In the genomic region with DNA sequence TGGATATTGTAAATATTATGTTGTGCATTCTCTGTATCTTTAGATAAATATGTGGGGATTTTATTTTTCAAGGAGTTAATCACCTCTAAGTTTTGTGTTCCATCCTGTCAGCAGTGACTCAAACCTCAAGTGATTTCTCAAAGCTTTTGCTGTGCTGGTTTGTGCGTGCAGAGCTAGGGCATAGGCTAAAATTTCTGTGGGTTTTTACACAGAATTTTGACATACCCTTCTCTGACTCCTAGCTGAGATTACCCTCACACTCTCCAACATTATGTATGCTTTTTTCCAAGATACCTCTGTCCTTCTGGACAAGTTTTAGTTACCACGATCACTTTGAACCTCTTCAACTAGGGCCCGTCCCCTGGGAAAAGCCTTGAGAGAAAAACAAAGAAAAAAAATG, we compare ENCODE assay signal across 20 cellular contexts.
DNase-seq lines count a peak whose midpoint lies in the region; TF ChIP-seq lines count a peak whose summit lies in the region.
"Had no signal": no experiment of that assay in that cellular context is flagged by ENCODE, and none has a peak within 500 bp of the region (broad histone marks: within the 10 kb centered on the region; RNA-seq: fewer than 3 reads in every experiment).

No MANE protein-coding gene starts in this region.

- H2BK12ac ChIP-seq in neuronal stem cell (ENCODE audit: low read length), result no peak overlapping the region

- H3K4me2 ChIP-seq in neuronal stem cell (ENCODE audit: insufficient read depth, low read length, poor library complexity, severe bottlenecking), result no peak overlapping the region
- H3K4me2 ChIP-seq in SK-N-SH, result no peak overlapping the region
- H3K4me2 ChIP-seq: KMS-11 had no signal

- no peak overlapping the region for H3K23ac ChIP-seq in neuronal stem cell (ENCODE audit: low read depth, low read length, poor library complexity)

- no peaks in the 10 kb centered on the region for H3F3A ChIP-seq in SK-N-SH (replicated peaks; ENCODE audit: insufficient read depth)

- peak; percentile 21 for DNase-seq in ELR (ENCODE audit: low read depth)
- DNase-seq in NCI-H69 (lab: John Stamatoyannopoulos, UW), result peak; percentile 10
- peak; percentile 81 for DNase-seq in choroid plexus epithelial cell (ENCODE audit: low read depth)
- no peak for DNase-seq in neuronal stem cell (ENCODE audit: low spot score)
- no peak for DNase-seq in hypothalamus (lab: John Stamatoyannopoulos, UW)
- no peak for DNase-seq in NCI-H226
- no peak for DNase-seq in SK-N-SH
- no peak for DNase-seq in SKM-1 treated with dmso at 0.1 percent for 144 hours (lab: John Stamatoyannopoulos, UW; ENCODE audit: unreplicated experiment)
- DNase-seq: activated CD4-positive, alpha-beta T cell treated with anti-CD3 and anti-CD28 coated beads for 36 hours; activated naive CD8-positive, alpha-beta T cell treated with anti-CD3 and anti-CD28 coated beads for 36 hours; naive thymus-derived CD4-positive, alpha-beta T cell; NCI-H1092; NCI-H2029 treated with DMSO at 0.1 percent for 48 hours; NCI-H524 treated with DMSO at 0.1 percent for 48 hours; posterior cingulate gyrus; sigmoid colon; stimulated activated CD4-positive, alpha-beta T cell treated with anti-CD3 and anti-CD28 coated beads, Interleukin-1b, Interleukin-23, amount 100 ng/mL, for 48 hours; stimulated activated naive CD4-positive, alpha-beta T cell; thyroid gland had no signal

- no CpG with 5 or more reads among the region's 3 CpGs for WGBS in neuronal stem cell (ENCODE audit: extremely low coverage in 2 of 2, insufficient read length in 2 of 2, insufficient replicate concordance in 1 of 2), 2 donors
- 83% methylated on average over 3 of the region's 3 CpGs for WGBS in SK-N-SH (ENCODE audit: low lambda C conversion rate)

- H3K9me2 ChIP-seq in SK-N-SH, result no peaks in the 10 kb centered on the region

- H3K4me1 ChIP-seq in neuronal stem cell (ENCODE audit: control insufficient read depth in 2 of 2, insufficient read depth in 1 of 2, low read depth in 1 of 2, low read length in 2 of 2) (no peaks in the 10 kb centered on the region), SK-N-SH (ENCODE audit: control insufficient read depth in 1 of 2, insufficient read depth in 2 of 2, low read depth in 1 of 2, low read length in 1 of 2) (no peaks in the 10 kb centered on the region; a peak in 1 of 4 replicates)
- H3K4me1 ChIP-seq: sigmoid colon, thyroid gland had no signal

- no peak overlapping the region for H4K8ac ChIP-seq in neuronal stem cell (ENCODE audit: low read depth, low read length)

- CTCF ChIA-PET in SK-N-SH (lab: Yijun Ruan, JAX), result interaction anchor here (0.8 to 1.1 kb wide), 2 partner anchors 195 to 737 kb away, joined by 3 read pairs; no protein-coding TSS in a partner anchor

- TF ChIP-seq RAD21 in SK-N-SH (IDR thresholded peaks at IDR 0.05; ENCODE audit: low read length), result no peak

- H3K79me2 ChIP-seq in SK-N-SH (ENCODE audit: insufficient read depth), result no peaks in the 10 kb centered on the region

- H4K20me1 ChIP-seq in SK-N-SH (ENCODE audit: insufficient read depth), result no peaks in the 10 kb centered on the region

- no peak overlapping the region for H2BK15ac ChIP-seq in neuronal stem cell (ENCODE audit: low read length)

- no peak overlapping the region for H3K27ac ChIP-seq in neuronal stem cell (replicated peaks; ENCODE audit: low read length)
- H3K27ac ChIP-seq in SK-N-SH (ENCODE audit: low read depth in 2 of 2, low read length in 1 of 2), result no peak overlapping the region
- H3K27ac ChIP-seq: KMS-11, sigmoid colon, thyroid gland had no signal

- TF ChIP-seq EP300 in SK-N-SH (IDR thresholded peaks at IDR 0.05; ENCODE audit: borderline replicate concordance in 1 of 2, low read depth in 1 of 2, low read length in 1 of 2), result no peak

- H3K9me3 ChIP-seq in neuronal stem cell (replicated peaks in 1 of 2; ENCODE audit: control insufficient read depth in 2 of 2, insufficient read depth in 1 of 2, low read depth in 1 of 2, low read length in 2 of 2) (no peaks in the 10 kb centered on the region), SK-N-SH (no peaks in the 10 kb centered on the region)
- H3K9me3 ChIP-seq: sigmoid colon, thyroid gland had no signal

- H2AFZ ChIP-seq in neuronal stem cell (ENCODE audit: low read length) (peak overlapping the region; percentile 72), SK-N-SH (ENCODE audit: low read depth) (no peak overlapping the region; the same call in 1 of the 2 replicates)

- H2AK5ac ChIP-seq in neuronal stem cell (ENCODE audit: low read depth, low read length), result no peak overlapping the region

- H2BK120ac ChIP-seq in neuronal stem cell (ENCODE audit: low read depth, low read length), result no peak overlapping the region

- H3K27me3 ChIP-seq in neuronal stem cell (ENCODE audit: control insufficient read depth in 3 of 3, insufficient read depth in 3 of 3, low read depth in 1 of 3, low read length in 3 of 3), result no peaks in the 10 kb centered on the region
- no peaks in the 10 kb centered on the region for H3K27me3 ChIP-seq in SK-N-SH (ENCODE audit: insufficient read depth)
- H3K27me3 ChIP-seq: sigmoid colon, thyroid gland had no signal

- POLR2A ChIA-PET in SK-N-SH (lab: Yijun Ruan, JAX), result no interaction called here

- no peaks in the 10 kb centered on the region for H3K79me1 ChIP-seq in neuronal stem cell (ENCODE audit: low read depth, low read length)

- H3K4me3 ChIP-seq in choroid plexus epithelial cell (ENCODE audit: low read depth, low read length) (no peak overlapping the region), neuronal stem cell (ENCODE audit: low read length in 2 of 2) (no peak overlapping the region), SK-N-SH (ENCODE audit: low read depth in 2 of 2, low read length in 1 of 2) (no peak overlapping the region)
- H3K4me3 ChIP-seq: sigmoid colon, thyroid gland had no signal

- H4K91ac ChIP-seq in neuronal stem cell (ENCODE audit: low read depth, low read length, poor library complexity), result no peak overlapping the region

- H3K14ac ChIP-seq in neuronal stem cell (ENCODE audit: low read length), result no peak overlapping the region

- H2BK5ac ChIP-seq in neuronal stem cell (ENCODE audit: low read length), result no peak overlapping the region

- no peak overlapping the region for H3K4ac ChIP-seq in neuronal stem cell (ENCODE audit: low read length)

- no peak for TF ChIP-seq CTCF in choroid plexus epithelial cell (conservative IDR thresholded peaks at IDR 0.05; ENCODE audit: low read depth, low read length)
- TF ChIP-seq CTCF in SK-N-SH (IDR thresholded peaks at IDR 0.05), result no peak

- H3K18ac ChIP-seq in neuronal stem cell (ENCODE audit: low read length), result no peak overlapping the region

- H3K9ac ChIP-seq in neuronal stem cell (ENCODE audit: low read depth, low read length, poor library complexity) (no peak overlapping the region), SK-N-SH (no peak overlapping the region)
- H3K9ac ChIP-seq: KMS-11 had no signal

- no peaks in the 10 kb centered on the region for H3K36me3 ChIP-seq in neuronal stem cell (replicated peaks in 1 of 2; ENCODE audit: control insufficient read depth in 2 of 2, insufficient read depth in 2 of 2, low read length in 2 of 2)
- H3K36me3 ChIP-seq in SK-N-SH (replicated peaks in 1 of 2; ENCODE audit: control insufficient read depth in 1 of 2, insufficient read depth in 2 of 2, low read length in 1 of 2), result no peaks in the 10 kb centered on the region
- H3K36me3 ChIP-seq: sigmoid colon, thyroid gland had no signal

TF ChIP-seq in SK-N-SH, 30 proteins besides CTCF, POLR2A, EP300 and RAD21:
- TF ChIP-seq TCF12 (IDR thresholded peaks at IDR 0.05) (no peak), ELF1 (IDR thresholded peaks at IDR 0.05) (no peak)

Comparison
In these comparisons a context has a peak if more than half of its experiments do, and no peak if none do; other contexts are left out.
1. DNase-seq: peak in ELR (single experiment), NCI-H69 (single experiment) and choroid plexus epithelial cell (single experiment); none in neuronal stem cell (single experiment), hypothalamus (0 of 51), NCI-H226 (single experiment), SK-N-SH (single experiment) and SKM-1 treated with dmso at 0.1 percent for 144 hours (single experiment).